In genomic region chr6:33923857-33924514, GRCh38 we compare ENCODE assay signal across 21 cellular contexts.
A peak's percentile ranks its signal among the peaks of the same experiment; 100 is the strongest.
DNase-seq lines count a peak whose midpoint lies in the region; ATAC-seq, FAIRE-seq and TF ChIP-seq lines count a peak whose summit lies in the region.
"Had no signal": no experiment of that assay in that cellular context is flagged by ENCODE, and none has a peak within 500 bp of the region (broad histone marks: within the 10 kb centered on the region; RNA-seq: fewer than 3 reads in every experiment).

No MANE protein-coding gene starts in this region.

- H3K9ac ChIP-seq in Loucy (ENCODE audit: low read depth, low read length, poor library complexity, severe bottlenecking): peak overlapping the region; percentile 58
- no peak overlapping the region for H3K9ac ChIP-seq in H1 (replicated peaks in 1 of 4; ENCODE audit: extremely low read depth in 1 of 4, low read depth in 3 of 4, low read length in 3 of 4)

- H2AK5ac ChIP-seq in H1 (ENCODE audit: low read depth, low read length): peak overlapping the region; percentile 75; the same call in 1 of the 2 replicates

- peak overlapping the region; percentile 17 for H4K91ac ChIP-seq in H1 (replicated peaks; ENCODE audit: insufficient read length, low read length)

- H2BK20ac ChIP-seq in H1 (ENCODE audit: low read length): no peak overlapping the region

- H3K4me2 ChIP-seq in Loucy (ENCODE audit: low read depth, low read length, poor library complexity, severe bottlenecking) (peak overlapping the region; percentile 40), H1 (ENCODE audit: insufficient read depth in 1 of 2, low read depth in 2 of 2, low read length in 2 of 2) (no peak overlapping the region)
- H3K4me2 ChIP-seq: A549, PC-9 had no signal

- peak; percentile 21 for DNase-seq in NCI-H748 (lab: John Stamatoyannopoulos, UW; ENCODE audit: unreplicated experiment)
- DNase-seq in NCI-H748 treated with DMSO at 0.1 percent for 48 hours (lab: John Stamatoyannopoulos, UW): no peak
- peak; percentile 59 for DNase-seq in COR-L47 (lab: John Stamatoyannopoulos, UW)
- no peak for DNase-seq in H1 (ENCODE audit: low read depth in 1 of 2, low spot score in 2 of 2)
- no peak for DNase-seq in GM13977 (ENCODE audit: low spot score)
- no peak for DNase-seq in stimulated activated CD4-positive, alpha-beta T cell treated with anti-CD3 and anti-CD28 coated beads, Interleukin-2, amount 100 ng/mL, for 24 hours
- DNase-seq: activated B cell treated with CpG ODN at 0.5 μM for 24 hours; activated CD8-positive, alpha-beta memory T cell treated with anti-CD3 and anti-CD28 coated beads for 24 hours; BE2C; brain microvascular endothelial cell; GOT3; mammary epithelial cell; NCI-H1417 treated with DMSO at 0.1 percent for 48 hours; PC-9; testis had no signal

- in situ Hi-C loops in GM13977 (cut with MboI; ENCODE audit: low pct_unique_long_range_greater_than_20kb, low sequenced_read_pairs, unreplicated experiment): no loop called here

- H2BK12ac ChIP-seq in H1 (ENCODE audit: low read depth, low read length): peak overlapping the region; percentile 60; the same call in 1 of the 2 replicates

- H3K14ac ChIP-seq in H1 (ENCODE audit: insufficient read length): no peak overlapping the region

- no peaks in the 10 kb centered on the region for H3K9me2 ChIP-seq in Loucy (replicated peaks; ENCODE audit: low read depth, low read length)

- H3K9me3 ChIP-seq in Loucy (ENCODE audit: insufficient read depth, low read depth, low read length) (no peaks in the 10 kb centered on the region), H1 (ENCODE audit: insufficient read depth in 2 of 2, low read depth in 1 of 2, low read length in 1 of 2) (no peaks in the 10 kb centered on the region)
- H3K9me3 ChIP-seq: A549, BE2C, right atrium auricular region, testis had no signal

- no peak overlapping the region for H4K8ac ChIP-seq in H1 (ENCODE audit: extremely low read depth, insufficient read depth, low read length)

- H3K23me2 ChIP-seq in H1 (ENCODE audit: low read depth, low read length): no peaks in the 10 kb centered on the region

- H3K79me2 ChIP-seq in Loucy (ENCODE audit: insufficient read depth, low read length) (no peaks in the 10 kb centered on the region), H1 (ENCODE audit: control insufficient read depth in 1 of 2, insufficient read depth in 2 of 2, low read length in 2 of 2) (no peaks in the 10 kb centered on the region)

- H3K56ac ChIP-seq in H1 (replicated peaks; ENCODE audit: insufficient read length, low read depth, low read length): no peak overlapping the region

- CTCF ChIA-PET in H1 (lab: Charles Lee; ENCODE audit: partially characterized antibody): no interaction called here

- peak overlapping the region; percentile 12; the same call in 1 of the 2 replicates for H2BK15ac ChIP-seq in H1 (ENCODE audit: low read length)

- H3K23ac ChIP-seq in H1 (ENCODE audit: insufficient read length): no peak overlapping the region

- TF ChIP-seq CTCF in Loucy (conservative IDR thresholded peaks at IDR 0.05; ENCODE audit: low read length) (peak; percentile 33; the same call in 1 of the 2 replicates), H1 (IDR thresholded peaks at IDR 0.05; ENCODE audit: control extremely low read depth in 1 of 3, insufficient read depth in 1 of 3, low read depth in 1 of 3, low read length in 3 of 3) (no peak), GM13977 (IDR thresholded peaks at IDR 0.05; ENCODE audit: extremely low read depth, insufficient read depth, missing control alignments) (no peak)

- peak overlapping the region; percentile 19 for H3K4ac ChIP-seq in H1 (replicated peaks; ENCODE audit: insufficient read length, low read depth, low read length)

- H2BK120ac ChIP-seq in H1 (replicated peaks; ENCODE audit: low read depth, low read length): no peak overlapping the region

- H3K27ac ChIP-seq in H1 (ENCODE audit: low read depth, low read length): no peak overlapping the region
- H3K27ac ChIP-seq: A549, brain microvascular endothelial cell, PC-9, right atrium auricular region, testis had no signal

- H3K36me3 ChIP-seq in Loucy (ENCODE audit: insufficient read depth, low read length) (no peaks in the 10 kb centered on the region), H1 (ENCODE audit: control insufficient read depth in 2 of 4, insufficient read depth in 4 of 4, low read length in 3 of 4) (no peaks in the 10 kb centered on the region)
- H3K36me3 ChIP-seq: BE2C, brain microvascular endothelial cell, right atrium auricular region had no signal

- POLR2A ChIA-PET in H1 (lab: Charles Lee; ENCODE audit: partially characterized antibody): no interaction called here

- whole genome bisulfite sequencing in H1 (ENCODE audit: extremely low coverage in 1 of 2, insufficient coverage in 1 of 2, insufficient read length in 1 of 2, insufficient replicate concordance in 2 of 2, low coverage in 1 of 2, low lambda C conversion rate in 2 of 2, missing lambda C conversion rate in 1 of 2), 2 experiments: 76% methylated on average over 10 of the region's 10 CpGs; no CpG with 5 or more reads in 1 of the 2 experiments

- no peaks in the 10 kb centered on the region for H3K79me1 ChIP-seq in H1 (ENCODE audit: low read depth, low read length)

- no peak for TF ChIP-seq POLR2A in H1 (IDR thresholded peaks at IDR 0.05; ENCODE audit: control extremely low read depth in 1 of 2, low read depth in 2 of 2, low read length in 2 of 2)

- no peak for ATAC-seq in GM18511 (IDR thresholded peaks at IDR 0.05; ENCODE audit: unreplicated experiment)
- ATAC-seq: A549 had no signal

- no peak overlapping the region for H3K18ac ChIP-seq in H1 (ENCODE audit: extremely low read depth, low read length)

- no peak for TF ChIP-seq RAD21 in H1 (IDR thresholded peaks at IDR 0.05 in 1 of 2, conservative IDR thresholded peaks at IDR 0.05 in 1 of 2; ENCODE audit: low read depth in 2 of 2, low read length in 2 of 2)

- H4K5ac ChIP-seq in H1 (ENCODE audit: insufficient read length, low read depth, low read length): no peak overlapping the region

- H2BK5ac ChIP-seq in H1 (ENCODE audit: low read depth, low read length): no peak overlapping the region

- H3K4me3 ChIP-seq in Loucy (ENCODE audit: low read length, poor library complexity, severe bottlenecking): no peak overlapping the region
- H3K4me3 ChIP-seq in H1 (ENCODE audit: extremely low read depth in 1 of 4, insufficient read depth in 2 of 4, low read depth in 3 of 4, low read length in 4 of 4): no peak overlapping the region
- H3K4me3 ChIP-seq: A549, PC-9, right atrium auricular region, testis had no signal

- H3K27me3 ChIP-seq in Loucy (ENCODE audit: insufficient read depth, low read length, poor library complexity, severe bottlenecking) (no peaks in the 10 kb centered on the region), H1 (replicated peaks in 1 of 4; ENCODE audit: control insufficient read depth in 3 of 4, extremely low read depth in 1 of 4, insufficient read depth in 3 of 4, low read length in 3 of 4) (peaks cover 0 to 3% (median 0%) of the 10 kb centered on the region in 4 experiments; a peak in 2 of 7 replicates)
- H3K27me3 ChIP-seq: BE2C, brain microvascular endothelial cell, right atrium auricular region, testis had no signal

- no peak for TF ChIP-seq EP300 in H1 (IDR thresholded peaks at IDR 0.05; ENCODE audit: borderline replicate concordance in 1 of 2, low read depth in 2 of 2, low read length in 2 of 2)

- H2AFZ ChIP-seq in Loucy (ENCODE audit: low read length): peak overlapping the region; percentile 14; the same call in 1 of the 2 replicates
- H2AFZ ChIP-seq in H1 (ENCODE audit: low read length): no peak overlapping the region
- H2AFZ ChIP-seq: PC-9 had no signal

- H4K20me1 ChIP-seq in Loucy (ENCODE audit: insufficient read depth, low read length, poor library complexity, severe bottlenecking) (no peaks in the 10 kb centered on the region), H1 (replicated peaks in 1 of 2; ENCODE audit: control insufficient read depth in 1 of 2, insufficient read depth in 2 of 2, low read length in 2 of 2) (no peaks in the 10 kb centered on the region)

- FAIRE-seq in H1 (lab: Jason Lieb, UNC): no peak
- FAIRE-seq: A549, colon, HTR-8/SVneo had no signal

- H3K4me1 ChIP-seq in Loucy (ENCODE audit: insufficient read depth, low read length, poor library complexity, severe bottlenecking) (peaks cover 58% of the 10 kb centered on the region), H1 (replicated peaks in 1 of 4; ENCODE audit: control insufficient read depth in 3 of 4, insufficient read depth in 4 of 4, low read length in 3 of 4) (peaks cover 0 to 14% (median 6%) of the 10 kb centered on the region in 4 experiments; a peak in 3 of 7 replicates)
- H3K4me1 ChIP-seq: A549, BE2C, right atrium auricular region, testis had no signal

- no peaks in the 10 kb centered on the region for H3F3A ChIP-seq in Loucy (ENCODE audit: low read depth)

TF ChIP-seq in H1, 55 proteins besides CTCF, POLR2A, EP300 and RAD21:
- TF ChIP-seq NRF1 (IDR thresholded peaks at IDR 0.05; ENCODE audit: low read depth, low read length) (no peak), CHD2 (IDR thresholded peaks at IDR 0.05; ENCODE audit: low read length) (no peak), RNF2 (IDR thresholded peaks at IDR 0.05; ENCODE audit: borderline replicate concordance, low read depth, low read length, missing control alignments, poor library complexity, severe bottlenecking) (no peak), POLR2AphosphoS5 (IDR thresholded peaks at IDR 0.05; ENCODE audit: low read depth, low read length) (no peak), JUND (IDR thresholded peaks at IDR 0.05; ENCODE audit: low read length) (no peak), SP1 (IDR thresholded peaks at IDR 0.05; ENCODE audit: low read depth, low read length) (no peak), EZH2 (IDR thresholded peaks at IDR 0.05; ENCODE audit: low read depth, low read length, severe bottlenecking) (no peak)

Comparison
In these comparisons a context has a peak if more than half of its experiments do, and no peak if none do; other contexts are left out.
1. DNase-seq: peak in NCI-H748 (single experiment) and COR-L47 (single experiment); none in NCI-H748 treated with DMSO at 0.1 percent for 48 hours (single experiment), H1 (0 of 2), GM13977 (single experiment) and stimulated activated CD4-positive, alpha-beta T cell treated with anti-CD3 and anti-CD28 coated beads, Interleukin-2, amount 100 ng/mL, for 24 hours (0 of 2).